Comparison of ENCODE assay signal across 29 cellular contexts in genomic region chr2:104933518-104933917, GRCh38.
A peak's percentile ranks its signal among the peaks of the same experiment; 100 is the strongest.
DNase-seq lines count a peak whose midpoint lies in the region; ATAC-seq, FAIRE-seq and TF ChIP-seq lines count a peak whose summit lies in the region.
"Had no signal": no experiment of that assay in that cellular context is flagged by ENCODE, and none has a peak within 500 bp of the region (broad histone marks: within the 10 kb centered on the region; RNA-seq: fewer than 3 reads in every experiment).

No MANE protein-coding gene starts in this region.

- DNase-seq in GM12878 (ENCODE audit: low read depth, low spot score): no peak
- no peak for DNase-seq in DMS153 treated with DMSO at 0.1 percent for 48 hours (lab: John Stamatoyannopoulos, UW; ENCODE audit: unreplicated experiment)
- DNase-seq: 8988T; ACHN; AML-193; BE2C; C1 segment of cervical spinal cord; Caco-2; Calu3; CD4-positive, alpha-beta memory T cell; CD4-positive, alpha-beta T cell; CD4-positive, CD25-positive, alpha-beta regulatory T cell; CD8-positive, alpha-beta memory T cell; CD8-positive, alpha-beta T cell; COR-L47; DMS 273 treated with DMSO at 0.1 percent for 48 hours; DMS153; DMS53; DMS79; DMS79 treated with DMSO at 0.1 percent for 48 hours; DND-41; EL had no signal

- no peak overlapping the region for H3K27ac ChIP-seq in GM12878 (ENCODE audit: control insufficient read depth, insufficient read depth)
- H3K27ac ChIP-seq: 22Rv1; A549; BLaER1; BLaER1 treated with 17β-estradiol and CSF1 and Interleukin-3, amounts not matched to agents 10 nM and 100 nM; C4-2B had no signal

- no peaks in the 10 kb centered on the region for H3K9me3 ChIP-seq in GM12878 (replicated peaks; ENCODE audit: control insufficient read depth, insufficient read depth, low read length)
- H3K9me3 ChIP-seq: A549; BE2C; BLaER1; BLaER1 treated with 17β-estradiol and CSF1 and Interleukin-3, amounts not matched to agents 10 nM and 100 nM; Caco-2 had no signal

- SMC1A ChIA-PET in GM12878 (lab: Charles Lee; ENCODE audit: uncharacterized antibody, unreplicated experiment): no interaction called here

- peaks cover 0 to 2% of the 10 kb centered on the region in 2 experiments; a peak in 1 of 4 replicates for H3K27me3 ChIP-seq in GM12878 (replicated peaks in 1 of 2; ENCODE audit: control insufficient read depth in 2 of 2, insufficient read depth in 2 of 2, low read length in 1 of 2)
- H3K27me3 ChIP-seq: BE2C; BLaER1; BLaER1 treated with 17β-estradiol and CSF1 and Interleukin-3, amounts not matched to agents 10 nM and 100 nM had no signal

- H3K79me2 ChIP-seq in GM12878 (ENCODE audit: control insufficient read depth, insufficient read depth, low read length): no peaks in the 10 kb centered on the region

- FAIRE-seq in GM12878 (lab: Jason Lieb, UNC): no peak
- FAIRE-seq: A204.1, A549, D721Med had no signal

- H3K36me3 ChIP-seq in GM12878 (ENCODE audit: control insufficient read depth in 2 of 2, insufficient read depth in 2 of 2, low read length in 1 of 2): no peaks in the 10 kb centered on the region
- H3K36me3 ChIP-seq: BE2C; BLaER1; BLaER1 treated with 17β-estradiol and CSF1 and Interleukin-3, amounts not matched to agents 10 nM and 100 nM had no signal

- CTCF ChIA-PET in GM12878 (lab: Yijun Ruan, JAX): no interaction called here

- POLR2A ChIA-PET in GM12878 (lab: Charles Lee): no interaction called here

- WGBS in GM12878 (ENCODE audit: insufficient coverage, insufficient replicate concordance, low lambda C conversion rate, missing lambda C conversion rate): 50% methylated on average over 6 of the region's 6 CpGs

- intact Hi-C loops in GM12878 (cut with micrococcal nuclease; ENCODE audit: unreplicated experiment): no loop called here

- H3K4me1 ChIP-seq in GM12878 (ENCODE audit: control insufficient read depth, insufficient read depth, low read length): peaks cover 4% of the 10 kb centered on the region
- H3K4me1 ChIP-seq: A549, BE2C, Caco-2 had no signal

- no peak for ATAC-seq in GM12878
- ATAC-seq: A549; CD8-positive, alpha-beta T cell had no signal

- in situ Hi-C loops in GM12878 (cut with MboI): no loop called here

- no peak overlapping the region for H3K9ac ChIP-seq in GM12878 (ENCODE audit: control insufficient read depth, insufficient read depth, low read length)
- H3K9ac ChIP-seq: BLaER1; BLaER1 treated with 17β-estradiol and CSF1 and Interleukin-3, amounts not matched to agents 10 nM and 100 nM had no signal

- TF ChIP-seq RAD21 in GM12878 (IDR thresholded peaks at IDR 0.05; ENCODE audit: insufficient read depth, low read depth, low read length): no peak

- no peak overlapping the region for H2AFZ ChIP-seq in GM12878 (ENCODE audit: control insufficient read depth, low read depth, low read length)

- H4K20me1 ChIP-seq in GM12878 (ENCODE audit: control insufficient read depth, insufficient read depth): no peaks in the 10 kb centered on the region
- H4K20me1 ChIP-seq: BLaER1; BLaER1 treated with 17β-estradiol and CSF1 and Interleukin-3, amounts not matched to agents 10 nM and 100 nM had no signal

- TF ChIP-seq CTCF in GM12878 (IDR thresholded peaks at IDR 0.05 in 2 of 3, conservative IDR thresholded peaks at IDR 0.05 in 1 of 3; ENCODE audit: control insufficient read depth in 2 of 3, extremely low read depth in 1 of 3, insufficient read depth in 1 of 3, low read depth in 3 of 3, low read length in 3 of 3): no peak

- H3K4me3 ChIP-seq in GM12878: no peak overlapping the region
- H3K4me3 ChIP-seq: A549; BLaER1; BLaER1 treated with 17β-estradiol and CSF1 and Interleukin-3, amounts not matched to agents 10 nM and 100 nM had no signal

- no peak overlapping the region for H3K4me2 ChIP-seq in GM12878 (ENCODE audit: control insufficient read depth, insufficient read depth)
- H3K4me2 ChIP-seq: A549; BLaER1; BLaER1 treated with 17β-estradiol and CSF1 and Interleukin-3, amounts not matched to agents 10 nM and 100 nM had no signal

- no peak for TF ChIP-seq EP300 in GM12878 (IDR thresholded peaks at IDR 0.05; ENCODE audit: borderline replicate concordance in 1 of 2, control insufficient read depth in 1 of 2, low read depth in 2 of 2, low read length in 2 of 2)

- RAD21 ChIA-PET in GM12878 (lab: Charles Lee; ENCODE audit: unreplicated experiment): interaction anchor here (0.6 kb wide), 1 partner anchor 40 kb away, joined by 3 read pairs; no protein-coding TSS in a partner anchor

- no peak for TF ChIP-seq POLR2A in GM12878 (IDR thresholded peaks at IDR 0.05; ENCODE audit: low read depth, low read length)

- no TSS peak for BruUV-seq in GM12878 (replicated peaks; lab: Mats Ljungman, UMichigan)

TF ChIP-seq in GM12878, 131 proteins besides CTCF, POLR2A, EP300 and RAD21:
- TF ChIP-seq MEF2B (IDR thresholded peaks at IDR 0.05; ENCODE audit: partially characterized antibody, poor library complexity, severe bottlenecking): no peak
- peak; percentile 66 for TF ChIP-seq BCL3 (IDR thresholded peaks at IDR 0.05; ENCODE audit: borderline replicate concordance, insufficient read depth, low read depth, low read length, poor library complexity, severe bottlenecking)
TF ChIP-seq in GM12878: peak in this region for 1.
